11 cellular contexts compared by ENCODE assay signal in genomic region chr16:85370881-85371651, GRCh38.
DNase-seq lines count a peak whose midpoint lies in the region; ATAC-seq, FAIRE-seq and TF ChIP-seq lines count a peak whose summit lies in the region.
"Had no signal": no experiment of that assay in that cellular context is flagged by ENCODE, and none has a peak within 500 bp of the region (broad histone marks: within the 10 kb centered on the region; RNA-seq: fewer than 3 reads in every experiment).

No MANE protein-coding gene starts in this region.

- H3K4me1 ChIP-seq in urinary bladder (ENCODE audit: insufficient read depth) = peaks cover 3% of the 10 kb centered on the region

- H3K9me3 Mint-ChIP-seq in natural killer cell treated with Interleukin-12 subunit alpha and Interleukin-12 subunit beta and Interleukin-15 and Interleukin-18, amount 100 ng/mL, for 72 hours = no peaks in the 10 kb centered on the region
- H3K9me3 Mint-ChIP-seq: activated T-helper 2 cell treated with anti-CD3 and anti-CD28 coated beads, Interferon-gamma antibody, Interleukin-2, Interleukin-4, amounts not matched to agents 10 μg/mL and 5 μg/mL and 100 μg/mL, durations not matched to agents 14 hours and 24 hours and 36 hours had no signal

- no peaks in the 10 kb centered on the region for H3K36me3 ChIP-seq in urinary bladder (ENCODE audit: insufficient read depth)

- no peak for FAIRE-seq in GM12891 (lab: Jason Lieb, UNC)

- H3K4me3 Mint-ChIP-seq in natural killer cell treated with Interleukin-12 subunit alpha and Interleukin-12 subunit beta and Interleukin-15 and Interleukin-18, amount 100 ng/mL, for 72 hours = no peak overlapping the region

- TF ChIP-seq POLR2A in GM12891 (IDR thresholded peaks at IDR 0.05; ENCODE audit: low read depth, low read length) = no peak

- H3K4me1 Mint-ChIP-seq in natural killer cell treated with Interleukin-12 subunit alpha and Interleukin-12 subunit beta and Interleukin-15 and Interleukin-18, amount 100 ng/mL, for 72 hours (ENCODE audit: low read depth in 2 of 2) = no peaks in the 10 kb centered on the region

- DNase-seq in NCI-H1694 (lab: John Stamatoyannopoulos, UW) (peak; percentile 61), coronary artery (ENCODE audit: low spot score) (no peak), mucosa of gallbladder (ENCODE audit: low spot score) (peak; percentile 75), GM12891 (ENCODE audit: insufficient read length, low spot score) (no peak)
- no peak for DNase-seq in activated CD8-positive, alpha-beta memory T cell treated with anti-CD3 and anti-CD28 coated beads for 24 hours
- DNase-seq in natural killer cell treated with Interleukin-12 subunit alpha and Interleukin-12 subunit beta and Interleukin-15 and Interleukin-18, amount 100 ng/mL, for 72 hours (ENCODE audit: low spot score) = no peak
- DNase-seq: NCI-H2171, T1000 had no signal

- H3K4me3 ChIP-seq in coronary artery = peak overlapping the region; percentile 63
- no peak overlapping the region for H3K4me3 ChIP-seq in urinary bladder (ENCODE audit: low read depth, low read length)

- H3K27ac Mint-ChIP-seq in natural killer cell treated with Interleukin-12 subunit alpha and Interleukin-12 subunit beta and Interleukin-15 and Interleukin-18, amount 100 ng/mL, for 72 hours = no peak overlapping the region
- H3K27ac Mint-ChIP-seq: activated T-helper 2 cell treated with anti-CD3 and anti-CD28 coated beads, Interferon-gamma antibody, Interleukin-2, Interleukin-4, amounts not matched to agents 10 μg/mL and 5 μg/mL and 100 μg/mL, durations not matched to agents 14 hours and 24 hours and 36 hours had no signal

- H3K27ac ChIP-seq in coronary artery (peak overlapping the region; percentile 45 to 80), urinary bladder (ENCODE audit: low read depth) (peak overlapping the region; percentile 63)

- H3K36me3 Mint-ChIP-seq in natural killer cell treated with Interleukin-12 subunit alpha and Interleukin-12 subunit beta and Interleukin-15 and Interleukin-18, amount 100 ng/mL, for 72 hours = no peaks in the 10 kb centered on the region

- TF ChIP-seq CTCF in coronary artery (IDR thresholded peaks at IDR 0.05) = no peak

- no peaks in the 10 kb centered on the region for H3K27me3 Mint-ChIP-seq in natural killer cell treated with Interleukin-12 subunit alpha and Interleukin-12 subunit beta and Interleukin-15 and Interleukin-18, amount 100 ng/mL, for 72 hours

- WGBS in urinary bladder = 54% methylated on average over 28 of the region's 28 CpGs

- no peak for ATAC-seq in natural killer cell treated with Interleukin-12 subunit alpha and Interleukin-12 subunit beta and Interleukin-15 and Interleukin-18, amount 100 ng/mL, for 72 hours
- ATAC-seq: left lobe of liver had no signal

TF ChIP-seq in GM12891, 5 proteins besides CTCF, POLR2A, EP300 and RAD21:
- TF ChIP-seq POU2F2 (IDR thresholded peaks at IDR 0.05; ENCODE audit: low read depth, low read length) (no peak), POLR2AphosphoS5 (IDR thresholded peaks at IDR 0.05; ENCODE audit: low read depth, low read length) (no peak), SPI1 (IDR thresholded peaks at IDR 0.05; ENCODE audit: low read depth, low read length) (no peak)
TF ChIP-seq in GM12891: peak in this region for 0.

Comparison
In these comparisons a context has a peak if more than half of its experiments do, and no peak if none do; other contexts are left out.
1. DNase-seq: peak in NCI-H1694 (single experiment) and mucosa of gallbladder (single experiment); none in coronary artery (single experiment), activated CD8-positive, alpha-beta memory T cell treated with anti-CD3 and anti-CD28 coated beads for 24 hours (single experiment), natural killer cell treated with Interleukin-12 subunit alpha and Interleukin-12 subunit beta and Interleukin-15 and Interleukin-18, amount 100 ng/mL, for 72 hours (single experiment) and GM12891 (single experiment).